ENCODE assay signal across 9 cellular contexts in genomic region chr2:158191076-158191566, GRCh38.
DNase-seq lines count a peak whose midpoint lies in the region; ATAC-seq and TF ChIP-seq lines count a peak whose summit lies in the region.
"Had no signal": no experiment of that assay in that cellular context is flagged by ENCODE, and none has a peak within 500 bp of the region (broad histone marks: within the 10 kb centered on the region; RNA-seq: fewer than 3 reads in every experiment).

No MANE protein-coding gene starts in this region.

- no peak overlapping the region for H3K4me3 ChIP-seq in vagina

- DNase-seq in activated CD4-positive, CD25-positive, alpha-beta regulatory T cell (lab: John Stamatoyannopoulos, UW) = no peak
- DNase-seq in SW480 (ENCODE audit: low spot score) = peak; percentile 79
- peak; percentile 81 for DNase-seq in kidney glomerular epithelial cell (lab: John Stamatoyannopoulos, UW)
- no peak for DNase-seq in vagina (ENCODE audit: extremely low spot score in 2 of 2)
- no peak for DNase-seq in SW 1271 (lab: John Stamatoyannopoulos, UW)
- no peak for DNase-seq in OCI-M2 (lab: John Stamatoyannopoulos, UW; ENCODE audit: unreplicated experiment)

- peaks cover 8% of the 10 kb centered on the region for H3K4me1 ChIP-seq in vagina

- intact Hi-C loops in vagina (cut with DNase I) = no loop called here

- H3K9me3 ChIP-seq in vagina = no peaks in the 10 kb centered on the region

- H3K27me3 ChIP-seq in vagina = no peaks in the 10 kb centered on the region

- TF ChIP-seq CTCF in vagina (IDR thresholded peaks at IDR 0.05) = no peak

- TF ChIP-seq POLR2A in vagina (IDR thresholded peaks at IDR 0.05) = no peak

- H3K27ac ChIP-seq in vagina = peak overlapping the region; percentile 42
- H3K27ac ChIP-seq: C4-2B had no signal

- H3K36me3 ChIP-seq in vagina = no peaks in the 10 kb centered on the region

- peak; percentile 79 to 80 for ATAC-seq in activated CD4-positive, CD25-positive, alpha-beta regulatory T cell treated with anti-CD3 and anti-CD28 coated beads, Interleukin-2, amount 50 U/mL, for 24 hours
- peak; percentile 76 for ATAC-seq in HG02943 (IDR thresholded peaks at IDR 0.05; ENCODE audit: low read depth, unreplicated experiment)

Comparison
In these comparisons a context has a peak if more than half of its experiments do, and no peak if none do; other contexts are left out.
1. DNase-seq: peak in SW480 (single experiment) and kidney glomerular epithelial cell (single experiment); none in activated CD4-positive, CD25-positive, alpha-beta regulatory T cell (0 of 4), vagina (0 of 2), SW 1271 (0 of 2) and OCI-M2 (single experiment).